Comparison of ENCODE assay signal across 8 cellular contexts in genomic region chr21:44297525-44298290, GRCh38. TPM values are rescaled to one million over a fixed set of nuclear protein-coding genes. Genes with fewer than 3 reads are reported as not detected.
DNase-seq lines count a peak whose midpoint lies in the region; ATAC-seq and TF ChIP-seq lines count a peak whose summit lies in the region.

No MANE protein-coding gene starts in this region.

- CTCF ChIA-PET in activated CD4-positive, alpha-beta T cell treated with anti-CD3 and anti-CD28 coated beads for 36 hours (lab: Charles Lee): interaction anchor here (0.7 to 1.4 kb wide), 13 partner anchors 20 to 1392 kb away, joined by 3 to 8 read pairs (median 3); no protein-coding TSS in a partner anchor

- DNase-seq in BE2C: peak; percentile 84
- DNase-seq in HAP-1 (ENCODE audit: low spot score in 2 of 2): peak; percentile 74 to 88
- peak; percentile 42 for DNase-seq in NCI-H524 treated with DMSO at 0.1 percent for 48 hours (lab: John Stamatoyannopoulos, UW)
- DNase-seq in activated CD4-positive, alpha-beta T cell treated with anti-CD3 and anti-CD28 coated beads for 36 hours: peak; percentile 89
- peak; percentile 10 to 17 for DNase-seq in cerebellar nuclear complex (lab: John Stamatoyannopoulos, UW)
- peak; percentile 83 to 93 for DNase-seq in left colon
- DNase-seq in stimulated activated CD4-positive, alpha-beta T cell treated with anti-CD3 and anti-CD28 coated beads, Interleukin-2, amount 100 ng/mL, for 48 hours: peak; percentile 72 to 76

- peak overlapping the region; percentile 36 for H3K4me3 Mint-ChIP-seq in activated CD4-positive, alpha-beta T cell treated with anti-CD3 and anti-CD28 coated beads for 36 hours

- no peaks in the 10 kb centered on the region for H3K27me3 Mint-ChIP-seq in activated CD4-positive, alpha-beta T cell treated with anti-CD3 and anti-CD28 coated beads for 36 hours

- H3K4me1 ChIP-seq in BE2C (no peaks in the 10 kb centered on the region), HAP-1 (peaks cover 6% of the 10 kb centered on the region)

- H3K27me3 ChIP-seq in BE2C: no peaks in the 10 kb centered on the region
- no peaks in the 10 kb centered on the region for H3K27me3 ChIP-seq in HAP-1 (ENCODE audit: low read depth)

- in situ Hi-C loops in HAP-1 (cut with MboI; ENCODE audit: low sequenced_read_pairs): no loop called here

- H3K36me3 ChIP-seq in BE2C (no peaks in the 10 kb centered on the region), HAP-1 (replicated peaks) (no peaks in the 10 kb centered on the region)

- POLR2A ChIA-PET in activated CD4-positive, alpha-beta T cell treated with anti-CD3 and anti-CD28 coated beads for 36 hours (lab: Charles Lee): no interaction called here

- H3K4me1 Mint-ChIP-seq in activated CD4-positive, alpha-beta T cell treated with anti-CD3 and anti-CD28 coated beads for 36 hours: peaks cover 46% of the 10 kb centered on the region

- H3K4me3 ChIP-seq in BE2C (ENCODE audit: low read depth, low read length) (no peak overlapping the region), HAP-1 (no peak overlapping the region)

- H3K27ac Mint-ChIP-seq in activated CD4-positive, alpha-beta T cell treated with anti-CD3 and anti-CD28 coated beads for 36 hours: peak overlapping the region; percentile 69

- peak; percentile 65 for ATAC-seq in activated CD4-positive, alpha-beta T cell treated with anti-CD3 and anti-CD28 coated beads for 36 hours
- peak; percentile 40 for ATAC-seq in left colon
- no peak for ATAC-seq in GM18519 (IDR thresholded peaks at IDR 0.05; ENCODE audit: low FRiP score, unreplicated experiment)

- no peaks in the 10 kb centered on the region for H3K9me3 Mint-ChIP-seq in activated CD4-positive, alpha-beta T cell treated with anti-CD3 and anti-CD28 coated beads for 36 hours (ENCODE audit: low read depth)

- no peaks in the 10 kb centered on the region for H3K9me3 ChIP-seq in BE2C
- no peaks in the 10 kb centered on the region for H3K9me3 ChIP-seq in HAP-1

- intact Hi-C loops in activated CD4-positive, alpha-beta T cell treated with anti-CD3 and anti-CD28 coated beads for 36 hours (cut with DNase I, micrococcal nuclease): no loop called here
- intact Hi-C loops in left colon (cut with DNase I, micrococcal nuclease): no loop called here

- TF ChIP-seq CTCF in BE2C (IDR thresholded peaks at IDR 0.05; ENCODE audit: low read depth, low read length): peak; percentile 83

- peaks cover 5% of the 10 kb centered on the region for H3K36me3 Mint-ChIP-seq in activated CD4-positive, alpha-beta T cell treated with anti-CD3 and anti-CD28 coated beads for 36 hours (ENCODE audit: low read depth)

RNA-seq across cellular contexts. Expression of gene PFKL, which starts 2.1 kb away (rescaled TPM):
- 23.2 TPM for polyA plus RNA-seq in BE2C (2012; ENCODE audit: insufficient read depth, insufficient read length, low read depth)
- total RNA-seq in activated CD4-positive, alpha-beta T cell treated with anti-CD3 and anti-CD28 coated beads for 36 hours: 100 to 1,000 TPM; 167 to 202 TPM
- total RNA-seq in left colon: 100 to 1,000 TPM; 239 to 245 TPM

RNA-seq across cellular contexts. Expression of gene AIRE, which starts 12.0 kb away (rescaled TPM):
- polyA plus RNA-seq in BE2C (2012; ENCODE audit: insufficient read depth, insufficient read length, low read depth): not detected
- total RNA-seq in activated CD4-positive, alpha-beta T cell treated with anti-CD3 and anti-CD28 coated beads for 36 hours: not detected
- total RNA-seq in left colon: under 1 TPM; 0.18 to 0.20 TPM

RNA-seq across cellular contexts. Expression of gene DNMT3L, which starts 36.0 kb away (rescaled TPM):
- polyA plus RNA-seq in BE2C (2012; ENCODE audit: insufficient read depth, insufficient read length, low read depth): not detected
- not detected for total RNA-seq in activated CD4-positive, alpha-beta T cell treated with anti-CD3 and anti-CD28 coated beads for 36 hours
- total RNA-seq in left colon: not detected

RNA-seq across cellular contexts. Expression of gene CFAP410, which starts 41.5 kb away (rescaled TPM):
- polyA plus RNA-seq in BE2C (2012; ENCODE audit: insufficient read depth, insufficient read length, low read depth): 36.7 TPM
- 10 to 100 TPM in 1 of 2 experiments, 1 to 10 TPM in 1; 7.3 to 11.4 TPM for total RNA-seq in activated CD4-positive, alpha-beta T cell treated with anti-CD3 and anti-CD28 coated beads for 36 hours
- total RNA-seq in left colon: 10 to 100 TPM; 21.4 to 24.7 TPM

RNA-seq across cellular contexts. Expression of gene TRPM2, which starts 55.7 kb away (rescaled TPM):
- 2.5 TPM for polyA plus RNA-seq in BE2C (2012; ENCODE audit: insufficient read depth, insufficient read length, low read depth)
- total RNA-seq in activated CD4-positive, alpha-beta T cell treated with anti-CD3 and anti-CD28 coated beads for 36 hours: 1 to 10 TPM; 1.5 to 1.7 TPM
- total RNA-seq in left colon: 1 to 10 TPM; 3.3 to 5.4 TPM

Comparison
In these comparisons a context has a peak if more than half of its experiments do, and no peak if none do; other contexts are left out.
1. DNase-seq: peak in every context shown above with its lines; median percentile 89 in activated CD4-positive, alpha-beta T cell treated with anti-CD3 and anti-CD28 coated beads for 36 hours; 88 in left colon; 84 in BE2C; 81 in HAP-1; 74 in stimulated activated CD4-positive, alpha-beta T cell treated with anti-CD3 and anti-CD28 coated beads, Interleukin-2, amount 100 ng/mL, for 48 hours; 42 in NCI-H524 treated with DMSO at 0.1 percent for 48 hours; 14 in cerebellar nuclear complex.